Comparison of ENCODE assay signal across 1 cellular context in the genomic region with DNA sequence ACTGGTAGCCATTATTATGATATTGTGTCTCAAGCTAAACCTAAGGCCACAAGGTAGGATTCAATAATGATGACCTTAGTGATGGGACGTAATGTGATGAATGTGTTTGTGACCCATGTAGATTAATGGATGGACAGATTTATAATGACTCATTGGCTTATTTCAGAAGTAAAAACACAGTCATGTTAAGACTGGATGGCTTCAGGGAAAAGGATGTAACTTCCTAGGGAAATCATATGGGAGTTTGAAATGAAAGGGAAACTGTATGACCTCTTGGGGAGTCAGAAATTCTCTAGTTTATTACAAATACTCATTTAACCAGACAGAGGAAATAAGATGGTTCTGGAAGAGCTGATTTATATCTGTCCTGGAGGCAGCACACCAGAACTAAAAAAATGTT.
TF ChIP-seq lines count a peak whose summit lies in the region.

No MANE protein-coding gene starts in this region.

TF ChIP-seq in HEK293T, 16 proteins besides CTCF, POLR2A, EP300 and RAD21:
- TF ChIP-seq ZNF384 (IDR thresholded peaks at IDR 0.05) (no peak), BHLHE40 (IDR thresholded peaks at IDR 0.05; ENCODE audit: borderline replicate concordance) (no peak), FOXA1 (IDR thresholded peaks at IDR 0.05) (no peak), NFRKB (IDR thresholded peaks at IDR 0.05) (no peak), FOXK2 (IDR thresholded peaks at IDR 0.05) (no peak), CTBP1 (IDR thresholded peaks at IDR 0.05; ENCODE audit: borderline replicate concordance) (no peak), LEF1 (IDR thresholded peaks at IDR 0.05; ENCODE audit: borderline replicate concordance) (no peak), ARNT (IDR thresholded peaks at IDR 0.05) (no peak), FOXM1 (IDR thresholded peaks at IDR 0.05; ENCODE audit: borderline replicate concordance) (no peak)
